9 cellular contexts compared by ENCODE assay signal in genomic region chr6:25652007-25652515, GRCh38. TPM values are rescaled to one million over a fixed set of nuclear protein-coding genes. Genes with fewer than 3 reads are reported as not detected.
DNase-seq lines count a peak whose midpoint lies in the region; ATAC-seq and TF ChIP-seq lines count a peak whose summit lies in the region.
"Had no signal": no experiment of that assay in that cellular context is flagged by ENCODE, and none has a peak within 500 bp of the region (broad histone marks: within the 10 kb centered on the region; RNA-seq: fewer than 3 reads in every experiment).

A gene with protein sequence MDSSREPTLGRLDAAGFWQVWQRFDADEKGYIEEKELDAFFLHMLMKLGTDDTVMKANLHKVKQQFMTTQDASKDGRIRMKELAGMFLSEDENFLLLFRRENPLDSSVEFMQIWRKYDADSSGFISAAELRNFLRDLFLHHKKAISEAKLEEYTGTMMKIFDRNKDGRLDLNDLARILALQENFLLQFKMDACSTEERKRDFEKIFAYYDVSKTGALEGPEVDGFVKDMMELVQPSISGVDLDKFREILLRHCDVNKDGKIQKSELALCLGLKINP (plus strand): TSS chr6:25652215. CDS start chr6:25652404, 189 bp downstream.

- in situ Hi-C loops in Caki2 (cut with HindIII; ENCODE audit: low pct_unique_long_range_greater_than_20kb, low sequenced_read_pairs) = no loop called here

- no peak for TF ChIP-seq CTCF in LNCaP clone FGC (IDR thresholded peaks at IDR 0.05; ENCODE audit: control insufficient read depth, extremely low read depth, insufficient read depth)

- no peak for TF ChIP-seq POLR2A in erythroblast (IDR thresholded peaks at IDR 0.05; ENCODE audit: low read length)

- H3K4me3 ChIP-seq in LNCaP clone FGC (ENCODE audit: low read depth, low read length) = 0 out of 2 replicates have a peak within 1 kb of the TSS, but pooled peaks have one; percentile 1

- DNase-seq in Caki2 (ENCODE audit: low read depth) = peak; percentile 78
- DNase-seq in LNCaP clone FGC (ENCODE audit: low read depth) = peak; percentile 54
- peak; percentile 1 to 12 for DNase-seq in activated CD4-positive, alpha-beta T cell treated with anti-CD3 and anti-CD28 coated beads, Interleukin-2, amount 50 U/mL, for 4 hours
- peak; percentile 77 to 78 for DNase-seq in erythroblast (lab: John Stamatoyannopoulos, UW)
- peak; percentile 74 for DNase-seq in mucosa of gallbladder (ENCODE audit: low spot score)
- DNase-seq in GDM1 (lab: John Stamatoyannopoulos, UW) = no peak

- H3K27ac ChIP-seq in temporal lobe (ENCODE audit: low read depth, low read length) = no peak within 1 kb of the TSS

- ATAC-seq in GM19324 (IDR thresholded peaks at IDR 0.05; ENCODE audit: low FRiP score, unreplicated experiment) = no peak
- ATAC-seq: effector memory CD8-positive, alpha-beta T cell had no signal

RNA-seq across cellular contexts. Expression of the gene that starts here (rescaled TPM):
- not detected in 2 replicates for total RNA-seq in Caki2 (2014; rRNA removed; shearing (Covaris generic); ENCODE audit: low replicate concordance)
- total RNA-seq in mucosa of gallbladder (3.2 TPM), temporal lobe (30.7 TPM)

Comparison
In these comparisons a context has a peak if more than half of its experiments do, and no peak if none do; other contexts are left out.
1. Peak in DNase-seq in Caki2; RNA of the gene not detected or under 1 TPM.